Comparison of ENCODE assay signal across 8 cellular contexts in genomic region chr6:117264487-117265424, GRCh38. TPM values are rescaled to one million over a fixed set of nuclear protein-coding genes. Genes with fewer than 3 reads are reported as not detected.
A peak's percentile ranks its signal among the peaks of the same experiment; 100 is the strongest.
DNase-seq lines count a peak whose midpoint lies in the region; ATAC-seq and TF ChIP-seq lines count a peak whose summit lies in the region.

No MANE protein-coding gene starts in this region.

- no peak overlapping the region for H3K9ac ChIP-seq in KMS-11
- H3K9ac ChIP-seq in mucosa of rectum (ENCODE audit: low read depth in 1 of 2, low read length in 2 of 2), result no peak overlapping the region

- H2AFZ ChIP-seq in KMS-11 (ENCODE audit: low read depth), result 0 out of 2 replicates have a peak overlapping the region, but pooled peaks have one; percentile 22

- TF ChIP-seq CTCF in AG10803 (conservative IDR thresholded peaks at IDR 0.05; ENCODE audit: low read length) (no peak), KMS-11 (conservative IDR thresholded peaks at IDR 0.05; ENCODE audit: low read depth, low read length) (no peak), dorsolateral prefrontal cortex (IDR thresholded peaks at IDR 0.05 in 54 of 56, conservative IDR thresholded peaks at IDR 0.05 in 2 of 56; ENCODE audit: low read depth in 1 of 56, partially characterized antibody in 56 of 56) (no peak)

- H3K27me3 ChIP-seq in KMS-11 (ENCODE audit: insufficient read depth, low read depth) (no peaks in the 10 kb centered on the region), dorsolateral prefrontal cortex (peaks cover 28 to 100% (median 89%) of the 10 kb centered on the region in 45 donors), mucosa of rectum (ENCODE audit: control insufficient read depth in 2 of 2, insufficient read depth in 2 of 2, low read length in 2 of 2) (peaks cover 72 to 74% of the 10 kb centered on the region in 2 donors)

- intact Hi-C loops in dorsolateral prefrontal cortex (cut with DNase I), result no loop called here

- H3K4me2 ChIP-seq in KMS-11, result no peak overlapping the region

- H3K4me1 ChIP-seq in KMS-11 (ENCODE audit: low read depth, poor library complexity, severe bottlenecking) (no peaks in the 10 kb centered on the region), mucosa of rectum (ENCODE audit: control insufficient read depth in 2 of 2, insufficient read depth in 2 of 2, low read length in 2 of 2) (peaks cover 5 to 12% of the 10 kb centered on the region in 2 donors)

- no peak overlapping the region for H3K27ac ChIP-seq in KMS-11
- no peak overlapping the region for H3K27ac ChIP-seq in dorsolateral prefrontal cortex
- no peak overlapping the region for H3K27ac ChIP-seq in mucosa of rectum (ENCODE audit: low read depth in 2 of 2, low read length in 2 of 2)

- no peaks in the 10 kb centered on the region for H3K36me3 ChIP-seq in KMS-11 (ENCODE audit: insufficient read depth)
- no peaks in the 10 kb centered on the region for H3K36me3 ChIP-seq in mucosa of rectum (ENCODE audit: control insufficient read depth in 2 of 2, insufficient read depth in 2 of 2, low read length in 2 of 2)

- ATAC-seq in GM19438 (IDR thresholded peaks at IDR 0.05; ENCODE audit: low read depth, unreplicated experiment) (peak; percentile 75), esophagus mucosa (no peak)

- H3K79me2 ChIP-seq in KMS-11 (ENCODE audit: insufficient read depth, low read depth), result no peaks in the 10 kb centered on the region

- H3K4me3 ChIP-seq in AG10803 (ENCODE audit: low read length), result peak overlapping the region; percentile 50
- H3K4me3 ChIP-seq in KMS-11 (IDR thresholded peaks at IDR 0.05; ENCODE audit: insufficient read depth, low read depth, low read length), result no peak overlapping the region
- H3K4me3 ChIP-seq in dorsolateral prefrontal cortex, result peak overlapping the region in 57 of 59 donors; percentile 11 to 69 (median 44)
- peak overlapping the region; percentile 25 to 64 for H3K4me3 ChIP-seq in mucosa of rectum (ENCODE audit: low read length in 2 of 2)

- DNase-seq in AG10803 (ENCODE audit: low read depth) (peak; percentile 3), dorsolateral prefrontal cortex (no peak), 8988T (no peak), DMS153 (lab: John Stamatoyannopoulos, UW) (no peak)

- H4K20me1 ChIP-seq in KMS-11 (ENCODE audit: insufficient read depth), result no peaks in the 10 kb centered on the region

- no peaks in the 10 kb centered on the region for H3K9me3 ChIP-seq in mucosa of rectum (ENCODE audit: control insufficient read depth in 2 of 2, low read length in 2 of 2)

RNA-seq across cellular contexts. Expression of gene VGLL2, which starts 0.6 kb away (rescaled TPM):
- total RNA-seq in dorsolateral prefrontal cortex, result under 1 TPM in 13 of 120 experiments, not detected in 107; 0.20 to 0.62 (median 0.30) TPM
- total RNA-seq in esophagus mucosa, result not detected
